In the genomic region with DNA sequence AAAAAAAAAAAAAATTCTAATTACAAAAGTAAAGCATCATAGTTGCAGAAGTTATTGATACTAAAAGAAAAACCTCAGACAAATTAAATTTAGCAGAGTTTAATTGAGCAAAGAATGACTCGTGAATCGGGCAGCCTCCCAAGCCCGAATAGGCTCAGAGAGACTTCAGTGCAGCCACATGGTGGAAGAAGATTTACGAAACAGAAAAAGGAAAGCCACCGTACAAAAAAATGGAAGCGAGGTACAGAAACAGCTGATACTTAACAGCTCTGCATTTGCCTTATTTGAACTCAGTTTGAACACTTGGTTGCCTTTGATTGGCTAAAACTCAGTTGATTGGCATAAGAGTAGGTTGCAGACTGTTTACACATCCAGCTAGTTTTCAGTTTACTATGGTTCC, we compare ENCODE assay signal across 10 cellular contexts. TPM values are rescaled to one million over a fixed set of nuclear protein-coding genes. Genes with fewer than 3 reads are reported as not detected.
DNase-seq lines count a peak whose midpoint lies in the region; ATAC-seq lines count a peak whose summit lies in the region.
"Had no signal": no experiment of that assay in that cellular context is flagged by ENCODE, and none has a peak within 500 bp of the region (broad histone marks: within the 10 kb centered on the region; RNA-seq: fewer than 3 reads in every experiment).

No MANE protein-coding gene starts in this region.

- peak; percentile 49 for DNase-seq in activated naive CD4-positive, alpha-beta T cell treated with anti-CD3 and anti-CD28 coated beads for 36 hours
- no peak for DNase-seq in activated naive CD4-positive, alpha-beta T cell treated with Interleukin-2 at 50 U/mL for 16 hours
- no peak for DNase-seq in activated naive CD8-positive, alpha-beta T cell treated with anti-CD3 and anti-CD28 coated beads, Interleukin-2, amount 10 ng/mL, durations not matched to agents 7 days and 5 days
- no peak for DNase-seq in stimulated activated naive CD8-positive, alpha-beta T cell treated with anti-CD3 and anti-CD28 coated beads, Interleukin-15, amount 100 ng/mL, for 72 hours
- no peak for DNase-seq in pons (ENCODE audit: low spot score)
- DNase-seq: aorta; stimulated activated CD4-positive, alpha-beta T cell treated with anti-CD3 and anti-CD28 coated beads, Interleukin-12 subunit alpha, Interleukin-12 subunit beta, amount 100 ng/mL, for 4 hours had no signal

- CTCF ChIA-PET in activated naive CD4-positive, alpha-beta T cell treated with anti-CD3 and anti-CD28 coated beads for 36 hours (lab: Charles Lee): interaction anchor here (0.8 to 1.8 kb wide), 2 partner anchors 9 to 13 kb away, joined by 3 to 5 read pairs; a partner anchor contains a TSS

- H3K27me3 Mint-ChIP-seq in activated naive CD4-positive, alpha-beta T cell treated with anti-CD3 and anti-CD28 coated beads for 36 hours (ENCODE audit: low read depth): no peaks in the 10 kb centered on the region
- no peaks in the 10 kb centered on the region for H3K27me3 Mint-ChIP-seq in activated naive CD8-positive, alpha-beta T cell treated with anti-CD3 and anti-CD28 coated beads, Interleukin-2, amount 10 ng/mL, durations not matched to agents 7 days and 5 days
- no peaks in the 10 kb centered on the region for H3K27me3 Mint-ChIP-seq in stimulated activated naive CD8-positive, alpha-beta T cell treated with anti-CD3 and anti-CD28 coated beads, Interleukin-15, amount 100 ng/mL, for 72 hours

- peak overlapping the region; percentile 98 for H3K27ac Mint-ChIP-seq in activated naive CD4-positive, alpha-beta T cell treated with anti-CD3 and anti-CD28 coated beads for 36 hours
- H3K27ac Mint-ChIP-seq in activated naive CD8-positive, alpha-beta T cell treated with anti-CD3 and anti-CD28 coated beads, Interleukin-2, amount 10 ng/mL, durations not matched to agents 7 days and 5 days: peak overlapping the region; percentile 98
- peak overlapping the region; percentile 98 to 99 for H3K27ac Mint-ChIP-seq in stimulated activated naive CD8-positive, alpha-beta T cell treated with anti-CD3 and anti-CD28 coated beads, Interleukin-15, amount 100 ng/mL, for 72 hours

- H3K4me1 Mint-ChIP-seq in activated naive CD4-positive, alpha-beta T cell treated with anti-CD3 and anti-CD28 coated beads for 36 hours (ENCODE audit: low read depth): peaks cover 80% of the 10 kb centered on the region
- peaks cover 64% of the 10 kb centered on the region for H3K4me1 Mint-ChIP-seq in activated naive CD8-positive, alpha-beta T cell treated with anti-CD3 and anti-CD28 coated beads, Interleukin-2, amount 10 ng/mL, durations not matched to agents 7 days and 5 days
- H3K4me1 Mint-ChIP-seq in stimulated activated naive CD8-positive, alpha-beta T cell treated with anti-CD3 and anti-CD28 coated beads, Interleukin-15, amount 100 ng/mL, for 72 hours: peaks cover 92% of the 10 kb centered on the region

- POLR2A ChIA-PET in activated naive CD8-positive, alpha-beta T cell treated with anti-CD3 and anti-CD28 coated beads, Interleukin-2, amount 10 ng/mL, durations not matched to agents 7 days and 5 days (lab: Charles Lee): interaction anchor here (0.7 to 11.8 kb wide), 7 partner anchors 9 to 234 kb away, joined by 3 to 176 read pairs (median 3); a partner anchor contains a TSS

- ATAC-seq in HG03439 (IDR thresholded peaks at IDR 0.05; ENCODE audit: unreplicated experiment) (peak; percentile 37), GM21423 (IDR thresholded peaks at IDR 0.05; ENCODE audit: unreplicated experiment) (no peak), GM19328 (IDR thresholded peaks at IDR 0.05; ENCODE audit: unreplicated experiment) (no peak)
- peak; percentile 38 for ATAC-seq in activated naive CD8-positive, alpha-beta T cell treated with anti-CD3 and anti-CD28 coated beads, Interleukin-2, amount 10 ng/mL, durations not matched to agents 7 days and 5 days (ENCODE audit: low read depth)
- ATAC-seq in stimulated activated naive CD8-positive, alpha-beta T cell treated with anti-CD3 and anti-CD28 coated beads, Interleukin-15, amount 100 ng/mL, for 72 hours: peak; percentile 53

- no peaks in the 10 kb centered on the region for H3K36me3 Mint-ChIP-seq in activated naive CD4-positive, alpha-beta T cell treated with anti-CD3 and anti-CD28 coated beads for 36 hours (ENCODE audit: low read depth)
- H3K36me3 Mint-ChIP-seq in activated naive CD8-positive, alpha-beta T cell treated with anti-CD3 and anti-CD28 coated beads, Interleukin-2, amount 10 ng/mL, durations not matched to agents 7 days and 5 days: peaks cover 36% of the 10 kb centered on the region

- no peaks in the 10 kb centered on the region for H3K9me3 Mint-ChIP-seq in activated naive CD4-positive, alpha-beta T cell treated with anti-CD3 and anti-CD28 coated beads for 36 hours
- H3K9me3 Mint-ChIP-seq in activated naive CD8-positive, alpha-beta T cell treated with anti-CD3 and anti-CD28 coated beads, Interleukin-2, amount 10 ng/mL, durations not matched to agents 7 days and 5 days: no peaks in the 10 kb centered on the region
- H3K9me3 Mint-ChIP-seq in stimulated activated naive CD8-positive, alpha-beta T cell treated with anti-CD3 and anti-CD28 coated beads, Interleukin-15, amount 100 ng/mL, for 72 hours: peaks cover 0 to 5% of the 10 kb centered on the region in 2 donors

- peak overlapping the region; percentile 83 for H3K4me3 Mint-ChIP-seq in activated naive CD4-positive, alpha-beta T cell treated with anti-CD3 and anti-CD28 coated beads for 36 hours
- peak overlapping the region; percentile 87 for H3K4me3 Mint-ChIP-seq in activated naive CD8-positive, alpha-beta T cell treated with anti-CD3 and anti-CD28 coated beads, Interleukin-2, amount 10 ng/mL, durations not matched to agents 7 days and 5 days
- H3K4me3 Mint-ChIP-seq in stimulated activated naive CD8-positive, alpha-beta T cell treated with anti-CD3 and anti-CD28 coated beads, Interleukin-15, amount 100 ng/mL, for 72 hours: peak overlapping the region; percentile 76 to 79

- intact Hi-C loops in activated naive CD4-positive, alpha-beta T cell treated with anti-CD3 and anti-CD28 coated beads for 36 hours (cut with micrococcal nuclease): loop anchor here (1.0 to 10.0 kb wide), 10 partner anchors 11 to 1860 kb away; a partner anchor contains a TSS

RNA-seq across cellular contexts. Expression of a gene that starts 12.9 kb away (rescaled TPM):
- total RNA-seq in activated naive CD4-positive, alpha-beta T cell treated with anti-CD3 and anti-CD28 coated beads for 36 hours: 1 to 10 TPM; 7.5 to 7.6 TPM
- 10 to 100 TPM; 16.6 to 17.2 TPM for total RNA-seq in activated naive CD8-positive, alpha-beta T cell treated with anti-CD3 and anti-CD28 coated beads, Interleukin-2, amount 10 ng/mL, durations not matched to agents 7 days and 5 days

RNA-seq across cellular contexts. Expression of a gene that starts 54.2 kb away (rescaled TPM):
- total RNA-seq in activated naive CD4-positive, alpha-beta T cell treated with anti-CD3 and anti-CD28 coated beads for 36 hours: 10 to 100 TPM; 48.5 to 48.9 TPM
- 10 to 100 TPM; 52.8 to 55.6 TPM for total RNA-seq in activated naive CD8-positive, alpha-beta T cell treated with anti-CD3 and anti-CD28 coated beads, Interleukin-2, amount 10 ng/mL, durations not matched to agents 7 days and 5 days

Comparison
In these comparisons a context has a peak if more than half of its experiments do, and no peak if none do; other contexts are left out.
1. ATAC-seq: peak in HG03439 (single experiment), activated naive CD8-positive, alpha-beta T cell treated with anti-CD3 and anti-CD28 coated beads, Interleukin-2, amount 10 ng/mL, durations not matched to agents 7 days and 5 days (single experiment) and stimulated activated naive CD8-positive, alpha-beta T cell treated with anti-CD3 and anti-CD28 coated beads, Interleukin-15, amount 100 ng/mL, for 72 hours (single experiment); none in GM21423 (single experiment) and GM19328 (single experiment).
2. Peak in every context shown above with its lines, with median percentiles within 50 percentile points of each other: H3K27ac Mint-ChIP-seq and H3K4me3 Mint-ChIP-seq.